In the genomic region with DNA sequence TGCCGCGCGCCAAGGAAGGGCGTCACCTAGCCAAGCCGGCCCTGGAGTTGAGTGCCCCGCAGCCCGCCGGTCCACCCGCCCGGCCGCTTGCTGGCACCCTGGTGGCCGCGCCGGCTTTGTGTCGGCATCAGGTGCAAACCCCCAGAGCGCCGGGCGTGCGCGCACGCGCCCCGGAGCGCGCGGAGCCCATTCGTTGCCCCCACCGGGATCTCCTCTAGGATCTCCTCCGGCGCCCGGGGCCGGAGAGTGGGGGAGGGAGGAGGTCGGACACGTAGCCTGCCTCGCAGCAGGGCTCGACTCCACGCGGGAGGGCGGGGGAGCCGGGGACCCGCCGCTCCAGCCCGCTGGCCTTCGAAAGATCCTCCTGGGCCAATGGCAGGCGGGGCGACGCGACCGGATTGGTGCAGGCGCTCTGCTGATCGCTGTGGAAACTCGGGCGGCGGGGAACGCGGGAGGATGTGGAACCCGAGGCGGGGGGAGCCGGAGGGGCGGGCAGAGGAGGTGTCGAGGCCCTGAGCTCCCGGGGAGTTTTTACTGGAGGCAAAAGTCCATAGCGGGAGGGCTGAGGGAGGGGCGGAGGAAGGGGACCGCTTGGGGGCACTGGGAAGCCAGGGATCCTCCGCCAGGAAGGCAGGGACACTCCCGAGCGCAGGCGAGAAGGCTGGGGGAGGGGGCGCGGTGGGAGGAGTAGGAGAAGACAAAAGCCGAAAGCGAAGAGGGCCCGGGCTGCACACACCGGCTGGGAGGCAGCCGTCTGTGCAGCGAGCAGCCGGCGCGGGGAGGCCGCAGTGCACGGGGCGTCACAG, we compare ENCODE assay signal across 8 cellular contexts. TPM values are rescaled to one million over a fixed set of nuclear protein-coding genes. Genes with fewer than 3 reads are reported as not detected.
DNase-seq lines count a peak whose midpoint lies in the region; ATAC-seq and TF ChIP-seq lines count a peak whose summit lies in the region.

FADS2 (plus strand) TSS at position 728 of the 806 bp plus-strand sequence. CDS start 91 bp downstream, outside the sequence.

- ATAC-seq in HG03064 (IDR thresholded peaks at IDR 0.05; ENCODE audit: low read depth, unreplicated experiment) = peak; percentile 59
- peak; percentile 77 for ATAC-seq in activated B cell treated with CpG ODN at 0.5 μM for 24 hours (ENCODE audit: low read depth)

- no peak for TF ChIP-seq CTCF in activated B cell treated with CpG ODN at 0.5 μM for 24 hours (IDR thresholded peaks at IDR 0.05)
- no peak for TF ChIP-seq CTCF in choroid plexus epithelial cell (conservative IDR thresholded peaks at IDR 0.05; ENCODE audit: low read depth, low read length)
- TF ChIP-seq CTCF in kidney epithelial cell (IDR thresholded peaks at IDR 0.05; ENCODE audit: insufficient read depth, low read length, poor library complexity, severe bottlenecking) = no peak

- H3K9me3 Mint-ChIP-seq in activated B cell treated with CpG ODN at 0.5 μM for 24 hours = no peaks in the 10 kb centered on the region

- H3K36me3 Mint-ChIP-seq in activated B cell treated with CpG ODN at 0.5 μM for 24 hours (ENCODE audit: low read depth) = no peaks in the 10 kb centered on the region

- POLR2A ChIA-PET in activated B cell treated with CpG ODN at 0.5 μM for 24 hours (lab: Charles Lee) = interaction anchor here (0.6 to 3.7 kb wide), 9 partner anchors 9 to 140 kb away, joined by 3 to 61 read pairs (median 4); partner anchors contain the start of genes FADS1, FADS3 and FTH1

- peaks cover 26% of the 10 kb centered on the region for H3K4me1 Mint-ChIP-seq in activated B cell treated with CpG ODN at 0.5 μM for 24 hours

- no peaks in the 10 kb centered on the region for H3K27me3 ChIP-seq in kidney epithelial cell (ENCODE audit: control insufficient read depth, insufficient read depth, low read length)

- H3K4me3 Mint-ChIP-seq in activated B cell treated with CpG ODN at 0.5 μM for 24 hours = peak within 1 kb of the TSS; percentile 89

- intact Hi-C loops in activated B cell treated with CpG ODN at 0.5 μM for 24 hours (cut with micrococcal nuclease) = loop anchor here (1.0 to 2.0 kb wide), 2 partner anchors 11 to 31 kb away; no protein-coding TSS in a partner anchor

- H3K4me3 ChIP-seq in choroid plexus epithelial cell (ENCODE audit: low read depth, low read length) (peak within 1 kb of the TSS; percentile 67), kidney epithelial cell (ENCODE audit: low read depth, low read length) (peak within 1 kb of the TSS; percentile 84)

- DNase-seq in DMS 273 (lab: John Stamatoyannopoulos, UW; ENCODE audit: unreplicated experiment) (peak; percentile 89), DMS 273 treated with DMSO at 0.1 percent for 48 hours (lab: John Stamatoyannopoulos, UW) (no peak), NCI-H2171 treated with DMSO at 0.1 percent for 48 hours (lab: John Stamatoyannopoulos, UW) (peak; percentile 96), activated B cell treated with CpG ODN at 0.5 μM for 24 hours (peak; percentile 64), choroid plexus epithelial cell (ENCODE audit: low read depth) (peak; percentile 94), kidney epithelial cell (ENCODE audit: low read depth) (peak; percentile 81)
- peak; percentile 67 for DNase-seq in stimulated activated CD4-positive, alpha-beta T cell treated with anti-CD3 and anti-CD28 coated beads, Interleukin-12 subunit alpha, Interleukin-12 subunit beta, amount 100 ng/mL, for 4 hours

- H3K36me3 ChIP-seq in kidney epithelial cell (ENCODE audit: control insufficient read depth, insufficient read depth, low read length) = no peaks in the 10 kb centered on the region

- peaks cover 8% of the 10 kb centered on the region for H3K27me3 Mint-ChIP-seq in activated B cell treated with CpG ODN at 0.5 μM for 24 hours

- peak within 1 kb of the TSS; percentile 86 for H3K27ac Mint-ChIP-seq in activated B cell treated with CpG ODN at 0.5 μM for 24 hours

- CTCF ChIA-PET in activated B cell treated with CpG ODN at 0.5 μM for 24 hours (lab: Charles Lee) = interaction anchor here (0.9 to 4.3 kb wide), 3 partner anchors 12 to 254 kb away, joined by 3 to 32 read pairs (median 4); partner anchors contain the start of gene FADS1

RNA-seq across cellular contexts. Expression of gene FADS2, which starts in this region (rescaled TPM):
- total RNA-seq in activated B cell treated with CpG ODN at 0.5 μM for 24 hours = 10.9 and 13.4 TPM in 2 replicates
- total RNA-seq in kidney epithelial cell = 222 and 235 TPM in 2 replicates

Comparison
In these comparisons a context has a peak if more than half of its experiments do, and no peak if none do; other contexts are left out.
1. RNA of gene FADS2 (total RNA-seq): 222 to 235 TPM in kidney epithelial cell; 10.9 to 13.4 TPM in activated B cell treated with CpG ODN at 0.5 μM for 24 hours; every median in the first group is over 10 times any median in the second.